8 cellular contexts compared by ENCODE assay signal in the genomic region with DNA sequence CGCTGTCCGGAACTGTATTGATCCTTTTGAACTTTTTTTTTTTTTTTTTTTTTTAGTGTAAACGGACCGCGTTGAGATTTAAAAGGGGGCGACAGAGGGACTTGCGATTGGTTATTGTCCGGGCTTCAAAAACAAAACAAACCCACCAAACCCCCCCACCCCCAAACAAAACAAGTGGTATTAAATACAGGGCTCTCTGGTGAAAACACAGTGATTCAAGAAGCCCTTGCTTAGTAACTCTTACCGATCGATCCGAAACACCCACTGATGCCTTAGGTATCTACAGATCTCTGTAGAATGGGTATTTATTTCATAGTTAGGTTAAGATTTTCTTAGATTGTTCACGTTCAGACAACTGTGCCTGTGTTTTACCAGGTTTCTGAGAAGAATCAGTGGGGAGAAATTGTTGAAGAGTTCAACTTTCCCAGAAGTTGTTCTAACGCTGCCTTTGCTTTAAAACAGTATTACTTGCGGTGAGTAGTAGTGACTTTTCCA. TPM values are rescaled to one million over a fixed set of nuclear protein-coding genes. Genes with fewer than 3 reads are reported as not detected.
A peak's percentile ranks its signal among the peaks of the same experiment; 100 is the strongest.
DNase-seq lines count a peak whose midpoint lies in the region; ATAC-seq, FAIRE-seq and TF ChIP-seq lines count a peak whose summit lies in the region.

No MANE protein-coding gene starts in this region.

- POLR2A ChIA-PET in Caco-2 (lab: Charles Lee), result interaction anchor here (0.6 kb wide), 1 partner anchor 12 kb away, joined by 4 read pairs; no protein-coding TSS in a partner anchor
- POLR2A ChIA-PET in GM10248 (lab: Yijun Ruan, JAX), result no interaction called here

- TF ChIP-seq CTCF in Caco-2 (IDR thresholded peaks at IDR 0.05; ENCODE audit: insufficient read depth in 1 of 2, low read depth in 1 of 2, low read length in 1 of 2, severe bottlenecking in 1 of 2, unreplicated experiment in 1 of 2), result no peak
- TF ChIP-seq CTCF in VCaP (conservative IDR thresholded peaks at IDR 0.05), result no peak
- no peak for TF ChIP-seq CTCF in esophagus squamous epithelium (IDR thresholded peaks at IDR 0.05)
- TF ChIP-seq CTCF in osteoblast (IDR thresholded peaks at IDR 0.05; ENCODE audit: extremely low read depth, low read depth, low read length), result no peak
- TF ChIP-seq CTCF in GM10248 (IDR thresholded peaks at IDR 0.05; ENCODE audit: control extremely low read depth, extremely low read depth, low read depth, missing control alignments), result no peak

- DNase-seq in Caco-2 (peak in 1 of 2 experiments; percentile 24), HuH-7.5 (ENCODE audit: low spot score) (peak; percentile 37), esophagus squamous epithelium (lab: John Stamatoyannopoulos, UW) (no peak), osteoblast (ENCODE audit: insufficient read length, low spot score, missing footprints) (peak; percentile 15), GM10248 (ENCODE audit: extremely low spot score) (no peak), GM12891 (ENCODE audit: insufficient read length, low spot score) (no peak)

- H3K4me1 ChIP-seq in Caco-2 (peaks cover 20% of the 10 kb centered on the region), esophagus squamous epithelium (peaks cover 6 to 57% (median 18%) of the 10 kb centered on the region in 3 donors), osteoblast (ENCODE audit: insufficient read depth, low read length) (peaks cover 26% of the 10 kb centered on the region)

- 0% methylated on average over 14 of the region's 14 CpGs for WGBS in esophagus squamous epithelium, 2 donors

- H3K9me3 Mint-ChIP-seq in Caco-2 (ENCODE audit: unreplicated experiment), result peaks cover 10% of the 10 kb centered on the region

- H3K4me1 Mint-ChIP-seq in Caco-2 (ENCODE audit: low read depth, unreplicated experiment), result peaks cover 16% of the 10 kb centered on the region

- peaks cover 60% of the 10 kb centered on the region for H3K79me2 ChIP-seq in osteoblast (ENCODE audit: insufficient read depth, low read length)

- H2AFZ ChIP-seq in osteoblast (ENCODE audit: low read length), result peak overlapping the region; percentile 68

- H3K36me3 ChIP-seq in Caco-2 (ENCODE audit: control insufficient read depth, insufficient read depth, low read length) (no peaks in the 10 kb centered on the region; the same call in 1 of the 2 replicates), esophagus squamous epithelium (peaks cover 0 to 1% (median 0%) of the 10 kb centered on the region in 3 donors), osteoblast (ENCODE audit: insufficient read depth, low read length) (no peaks in the 10 kb centered on the region)

- H3K4me2 ChIP-seq in osteoblast (ENCODE audit: insufficient read depth, low read length), result peak overlapping the region; percentile 85

- no TSS peak for BruUV-seq in Caco-2 (replicated peaks; lab: Mats Ljungman, UMichigan)

- H3K36me3 Mint-ChIP-seq in Caco-2 (ENCODE audit: insufficient read depth, unreplicated experiment), result peaks cover 69% of the 10 kb centered on the region

- H3K9me3 ChIP-seq in Caco-2, result no peaks in the 10 kb centered on the region
- no peaks in the 10 kb centered on the region for H3K9me3 ChIP-seq in esophagus squamous epithelium
- no peaks in the 10 kb centered on the region for H3K9me3 ChIP-seq in osteoblast (ENCODE audit: low read depth, low read length)

- no peak for TF ChIP-seq POLR2A in esophagus squamous epithelium (IDR thresholded peaks at IDR 0.05)
- no peak for TF ChIP-seq POLR2A in GM12891 (IDR thresholded peaks at IDR 0.05; ENCODE audit: low read depth, low read length)

- H4K20me1 ChIP-seq in osteoblast (ENCODE audit: insufficient read depth, low read length), result no peaks in the 10 kb centered on the region

- no peak for FAIRE-seq in GM12891 (lab: Jason Lieb, UNC)

- H3K4me3 Mint-ChIP-seq in Caco-2 (ENCODE audit: unreplicated experiment), result peak overlapping the region; percentile 79

- H3K27me3 Mint-ChIP-seq in Caco-2 (ENCODE audit: insufficient read depth, unreplicated experiment), result no peaks in the 10 kb centered on the region

- intact Hi-C loops in Caco-2 (cut with micrococcal nuclease; ENCODE audit: unreplicated experiment), result no loop called here
- intact Hi-C loops in esophagus squamous epithelium (cut with DNase I), result no loop called here

- H3K27ac ChIP-seq in VCaP (peak overlapping the region; percentile 100), esophagus squamous epithelium (peak overlapping the region; percentile 99 to 100 (median 100)), osteoblast (ENCODE audit: low read depth, low read length) (peak overlapping the region; percentile 81)

- peak overlapping the region; percentile 80 for H3K27ac Mint-ChIP-seq in Caco-2 (ENCODE audit: unreplicated experiment)

- H3K4me3 ChIP-seq in Caco-2 (ENCODE audit: low read depth, low read length), result peak overlapping the region; percentile 51
- H3K4me3 ChIP-seq in esophagus squamous epithelium, result peak overlapping the region; percentile 84 to 98 (median 92)
- H3K4me3 ChIP-seq in osteoblast (ENCODE audit: insufficient read depth, low read length), result peak overlapping the region; percentile 92

- no peaks in the 10 kb centered on the region for H3K27me3 ChIP-seq in Caco-2 (replicated peaks; ENCODE audit: control insufficient read depth, insufficient read depth, low read length)
- no peaks in the 10 kb centered on the region for H3K27me3 ChIP-seq in esophagus squamous epithelium
- no peaks in the 10 kb centered on the region for H3K27me3 ChIP-seq in osteoblast (ENCODE audit: insufficient read depth, low read length)

- ATAC-seq in HG03432 (IDR thresholded peaks at IDR 0.05; ENCODE audit: unreplicated experiment), result no peak

- CTCF ChIA-PET in Caco-2 (lab: Charles Lee), result no interaction called here
- CTCF ChIA-PET in GM10248 (lab: Yijun Ruan, JAX), result interaction anchor here (2.8 to 4.8 kb wide), 2 partner anchors 11 to 12 kb away, joined by 9 to 26 read pairs; no protein-coding TSS in a partner anchor

TF ChIP-seq in GM12891, 5 proteins besides CTCF, POLR2A, EP300 and RAD21:
- no peak for TF ChIP-seq PAX5 (IDR thresholded peaks at IDR 0.05; ENCODE audit: insufficient read depth, low read length, severe bottlenecking)
- no peak for TF ChIP-seq TAF1 (IDR thresholded peaks at IDR 0.05; ENCODE audit: low read depth, low read length)
- no peak for TF ChIP-seq POLR2AphosphoS5 (IDR thresholded peaks at IDR 0.05; ENCODE audit: low read depth, low read length)
- no peak for TF ChIP-seq POU2F2 (IDR thresholded peaks at IDR 0.05; ENCODE audit: low read depth, low read length)
- TF ChIP-seq SPI1 (IDR thresholded peaks at IDR 0.05; ENCODE audit: low read depth, low read length), result no peak

RNA-seq across cellular contexts. Expression of a gene that starts 1.4 kb away (rescaled TPM):
- total RNA-seq in Caco-2 (2022) (50.1 and 53.9 TPM in 2 replicates), esophagus squamous epithelium (10 to 100 TPM; 15.3 to 38.1 (median 22.1) TPM), osteoblast (21.0 and 23.0 TPM in 2 replicates)
- polyA plus RNA-seq in GM12891 (2012; ENCODE audit: low read depth, missing spikeins), result 4.7 TPM

Comparison
In these comparisons a context has a peak if more than half of its experiments do, and no peak if none do; other contexts are left out.
1. DNase-seq: peak in HuH-7.5 (single experiment) and osteoblast (single experiment); none in esophagus squamous epithelium (single experiment), GM10248 (single experiment) and GM12891 (single experiment).
2. Peak in every context shown above with its lines, with median percentiles within 50 percentile points of each other: H3K4me3 ChIP-seq and H3K27ac ChIP-seq.